In genomic region chr2:124081154-124081771, GRCh38 we compare ENCODE assay signal across 1 cellular context.
TF ChIP-seq lines count a peak whose summit lies in the region.

No MANE protein-coding gene starts in this region.

TF ChIP-seq in K562, 482 proteins besides CTCF, POLR2A, EP300 and RAD21 (continued from another document):
- TF ChIP-seq ZBTB34 (CRISPR knock-in tag; IDR thresholded peaks at IDR 0.05), result no peak
- TF ChIP-seq, protein P1, sequence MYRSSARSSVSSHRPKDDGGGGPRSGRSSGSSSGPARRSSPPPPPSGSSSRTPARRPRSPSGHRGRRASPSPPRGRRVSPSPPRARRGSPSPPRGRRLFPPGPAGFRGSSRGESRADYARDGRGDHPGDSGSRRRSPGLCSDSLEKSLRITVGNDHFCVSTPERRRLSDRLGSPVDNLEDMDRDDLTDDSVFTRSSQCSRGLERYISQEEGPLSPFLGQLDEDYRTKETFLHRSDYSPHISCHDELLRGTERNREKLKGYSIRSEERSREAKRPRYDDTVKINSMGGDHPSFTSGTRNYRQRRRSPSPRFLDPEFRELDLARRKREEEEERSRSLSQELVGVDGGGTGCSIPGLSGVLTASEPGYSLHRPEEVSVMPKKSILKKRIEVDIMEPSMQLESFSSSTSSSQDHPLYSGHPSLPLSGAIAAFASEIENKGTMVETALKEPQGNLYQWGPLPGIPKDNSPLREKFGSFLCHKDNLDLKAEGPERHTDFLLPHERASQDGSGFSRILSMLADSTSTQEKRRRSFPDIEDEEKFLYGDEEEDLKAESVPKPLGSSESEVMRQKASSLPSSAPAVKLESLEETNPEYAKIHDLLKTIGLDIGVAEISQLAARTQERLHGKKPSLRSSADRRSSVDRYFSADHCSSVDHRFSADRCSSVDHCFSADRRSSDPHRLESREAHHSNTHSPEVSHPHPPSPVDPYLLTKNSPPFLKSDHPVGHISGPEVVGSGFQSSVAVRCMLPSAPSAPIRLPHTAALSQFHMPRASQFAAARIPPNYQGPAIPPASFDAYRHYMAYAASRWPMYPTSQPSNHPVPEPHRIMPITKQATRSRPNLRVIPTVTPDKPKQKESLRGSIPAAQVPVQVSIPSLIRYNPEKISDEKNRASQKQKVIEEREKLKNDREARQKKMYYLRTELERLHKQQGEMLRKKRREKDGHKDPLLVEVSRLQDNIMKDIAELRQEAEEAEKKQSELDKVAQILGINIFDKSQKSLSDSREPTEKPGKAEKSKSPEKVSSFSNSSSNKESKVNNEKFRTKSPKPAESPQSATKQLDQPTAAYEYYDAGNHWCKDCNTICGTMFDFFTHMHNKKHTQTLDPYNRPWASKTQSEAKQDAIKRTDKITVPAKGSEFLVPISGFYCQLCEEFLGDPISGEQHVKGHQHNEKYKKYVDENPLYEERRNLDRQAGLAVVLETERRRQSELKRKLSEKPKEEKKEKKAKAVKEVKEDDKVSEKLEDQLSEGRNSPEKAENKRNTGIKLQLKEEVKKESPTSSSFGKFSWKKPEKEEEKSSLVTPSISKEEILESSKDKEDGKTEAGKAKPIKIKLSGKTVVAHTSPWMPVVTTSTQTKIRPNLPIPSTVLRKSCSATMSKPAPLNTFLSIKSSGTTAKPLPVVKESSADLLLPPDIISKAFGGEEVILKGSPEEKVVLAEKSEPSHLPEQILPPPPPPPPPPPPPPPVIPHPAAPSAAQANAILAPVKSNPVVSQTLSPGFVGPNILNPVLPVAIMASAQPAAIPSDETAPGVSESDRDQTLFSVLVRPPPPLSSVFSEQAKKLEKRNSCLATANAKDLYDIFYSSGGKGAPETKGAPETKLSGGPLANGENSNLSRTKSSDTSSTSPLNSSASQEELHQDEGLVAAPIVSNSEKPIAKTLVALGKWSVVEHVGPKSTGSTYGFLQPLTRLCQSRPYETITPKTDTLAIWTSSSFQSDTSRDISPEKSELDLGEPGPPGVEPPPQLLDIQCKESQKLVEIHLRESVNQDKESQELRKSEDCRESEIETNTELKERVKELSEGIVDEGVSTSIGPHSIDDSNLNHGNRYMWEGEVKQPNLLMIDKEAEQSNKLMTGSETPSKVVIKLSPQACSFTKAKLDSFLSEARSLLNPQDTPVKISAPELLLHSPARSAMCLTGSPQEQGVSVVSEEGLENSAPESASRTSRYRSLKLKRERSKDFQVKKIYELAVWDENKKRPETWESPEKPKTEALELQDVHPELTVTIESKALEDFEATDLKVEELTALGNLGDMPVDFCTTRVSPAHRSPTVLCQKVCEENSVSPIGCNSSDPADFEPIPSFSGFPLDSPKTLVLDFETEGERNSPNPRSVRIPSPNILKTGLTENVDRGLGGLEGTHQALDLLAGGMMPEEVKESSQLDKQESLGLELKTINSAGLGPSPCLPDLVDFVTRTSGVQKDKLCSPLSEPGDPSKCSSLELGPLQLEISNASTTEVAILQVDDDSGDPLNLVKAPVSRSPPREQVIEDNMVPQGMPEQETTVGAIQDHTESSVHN (IDR thresholded peaks at IDR 0.05; ENCODE audit: borderline replicate concordance in 1 of 2, low read depth in 1 of 2), result no peak
- TF ChIP-seq MXI1 (IDR thresholded peaks at IDR 0.05; ENCODE audit: low read depth, low read length), result no peak
- no peak for TF ChIP-seq SMAD3 (CRISPR knock-in tag; conservative IDR thresholded peaks at IDR 0.05)
- no peak for TF ChIP-seq TRIM28 (IDR thresholded peaks at IDR 0.05)
- TF ChIP-seq ILF3 (IDR thresholded peaks at IDR 0.05; ENCODE audit: borderline replicate concordance), result no peak
- TF ChIP-seq KLF13 (tag; IDR thresholded peaks at IDR 0.05; ENCODE audit: borderline replicate concordance, low read depth), result no peak
- TF ChIP-seq, protein P2, sequence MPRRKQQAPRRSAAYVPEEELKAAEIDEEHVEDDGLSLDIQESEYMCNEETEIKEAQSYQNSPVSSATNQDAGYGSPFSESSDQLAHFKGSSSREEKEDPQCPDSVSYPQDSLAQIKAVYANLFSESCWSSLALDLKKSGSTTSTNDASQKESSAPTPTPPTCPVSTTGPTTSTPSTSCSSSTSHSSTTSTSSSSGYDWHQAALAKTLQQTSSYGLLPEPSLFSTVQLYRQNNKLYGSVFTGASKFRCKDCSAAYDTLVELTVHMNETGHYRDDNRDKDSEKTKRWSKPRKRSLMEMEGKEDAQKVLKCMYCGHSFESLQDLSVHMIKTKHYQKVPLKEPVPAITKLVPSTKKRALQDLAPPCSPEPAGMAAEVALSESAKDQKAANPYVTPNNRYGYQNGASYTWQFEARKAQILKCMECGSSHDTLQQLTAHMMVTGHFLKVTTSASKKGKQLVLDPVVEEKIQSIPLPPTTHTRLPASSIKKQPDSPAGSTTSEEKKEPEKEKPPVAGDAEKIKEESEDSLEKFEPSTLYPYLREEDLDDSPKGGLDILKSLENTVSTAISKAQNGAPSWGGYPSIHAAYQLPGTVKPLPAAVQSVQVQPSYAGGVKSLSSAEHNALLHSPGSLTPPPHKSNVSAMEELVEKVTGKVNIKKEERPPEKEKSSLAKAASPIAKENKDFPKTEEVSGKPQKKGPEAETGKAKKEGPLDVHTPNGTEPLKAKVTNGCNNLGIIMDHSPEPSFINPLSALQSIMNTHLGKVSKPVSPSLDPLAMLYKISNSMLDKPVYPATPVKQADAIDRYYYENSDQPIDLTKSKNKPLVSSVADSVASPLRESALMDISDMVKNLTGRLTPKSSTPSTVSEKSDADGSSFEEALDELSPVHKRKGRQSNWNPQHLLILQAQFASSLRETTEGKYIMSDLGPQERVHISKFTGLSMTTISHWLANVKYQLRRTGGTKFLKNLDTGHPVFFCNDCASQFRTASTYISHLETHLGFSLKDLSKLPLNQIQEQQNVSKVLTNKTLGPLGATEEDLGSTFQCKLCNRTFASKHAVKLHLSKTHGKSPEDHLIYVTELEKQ (CRISPR knock-in tag; IDR thresholded peaks at IDR 0.05), result no peak
- TF ChIP-seq, protein P3, sequence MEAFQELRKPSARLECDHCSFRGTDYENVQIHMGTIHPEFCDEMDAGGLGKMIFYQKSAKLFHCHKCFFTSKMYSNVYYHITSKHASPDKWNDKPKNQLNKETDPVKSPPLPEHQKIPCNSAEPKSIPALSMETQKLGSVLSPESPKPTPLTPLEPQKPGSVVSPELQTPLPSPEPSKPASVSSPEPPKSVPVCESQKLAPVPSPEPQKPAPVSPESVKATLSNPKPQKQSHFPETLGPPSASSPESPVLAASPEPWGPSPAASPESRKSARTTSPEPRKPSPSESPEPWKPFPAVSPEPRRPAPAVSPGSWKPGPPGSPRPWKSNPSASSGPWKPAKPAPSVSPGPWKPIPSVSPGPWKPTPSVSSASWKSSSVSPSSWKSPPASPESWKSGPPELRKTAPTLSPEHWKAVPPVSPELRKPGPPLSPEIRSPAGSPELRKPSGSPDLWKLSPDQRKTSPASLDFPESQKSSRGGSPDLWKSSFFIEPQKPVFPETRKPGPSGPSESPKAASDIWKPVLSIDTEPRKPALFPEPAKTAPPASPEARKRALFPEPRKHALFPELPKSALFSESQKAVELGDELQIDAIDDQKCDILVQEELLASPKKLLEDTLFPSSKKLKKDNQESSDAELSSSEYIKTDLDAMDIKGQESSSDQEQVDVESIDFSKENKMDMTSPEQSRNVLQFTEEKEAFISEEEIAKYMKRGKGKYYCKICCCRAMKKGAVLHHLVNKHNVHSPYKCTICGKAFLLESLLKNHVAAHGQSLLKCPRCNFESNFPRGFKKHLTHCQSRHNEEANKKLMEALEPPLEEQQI (IDR thresholded peaks at IDR 0.05), result no peak
- no peak for TF ChIP-seq ZNF445 (CRISPR knock-in tag; IDR thresholded peaks at IDR 0.05; ENCODE audit: low read depth)
- TF ChIP-seq KDM1A (IDR thresholded peaks at IDR 0.05), result no peak
- peak; percentile 32 for TF ChIP-seq MAFF (IDR thresholded peaks at IDR 0.05; ENCODE audit: low read length)
- TF ChIP-seq ZNF316 (IDR thresholded peaks at IDR 0.05), result peak; percentile 64
- no peak for TF ChIP-seq RBM17 (IDR thresholded peaks at IDR 0.05; ENCODE audit: borderline replicate concordance, low read depth, low read length)
- TF ChIP-seq ZNF384 (IDR thresholded peaks at IDR 0.05; ENCODE audit: low read depth, low read length), result no peak
- no peak for TF ChIP-seq ZNF764 (CRISPR knock-in tag; IDR thresholded peaks at IDR 0.05; ENCODE audit: low read depth)
- no peak for TF ChIP-seq MEIS2 (IDR thresholded peaks at IDR 0.05; ENCODE audit: partially characterized antibody)
